In genomic region chr17:31524926-31525800, GRCh38 we compare ENCODE assay signal across 1 cellular context.
TF ChIP-seq lines count a peak whose summit lies in the region.

No MANE protein-coding gene starts in this region.

TF ChIP-seq in HepG2, 621 proteins besides CTCF, POLR2A, EP300 and RAD21 (continued from another document):
- TF ChIP-seq ZNF318 (CRISPR knock-in tag; IDR thresholded peaks at IDR 0.05) (no peak), ZSCAN30 (CRISPR knock-in tag; IDR thresholded peaks at IDR 0.05) (no peak), ZNF251 (CRISPR knock-in tag; IDR thresholded peaks at IDR 0.05) (no peak), ZSCAN20 (CRISPR knock-in tag; IDR thresholded peaks at IDR 0.05; ENCODE audit: borderline replicate concordance) (no peak), ZSCAN31 (CRISPR knock-in tag; IDR thresholded peaks at IDR 0.05; ENCODE audit: low read depth) (0 out of 2 replicates have a peak, but pooled peaks have one; percentile 28), PRPF4 (IDR thresholded peaks at IDR 0.05; ENCODE audit: low read depth, low read length, poor library complexity, severe bottlenecking) (no peak), SUZ12 (IDR thresholded peaks at IDR 0.05; ENCODE audit: low read depth, low read length) (no peak), ZNF317 (CRISPR knock-in tag; IDR thresholded peaks at IDR 0.05) (no peak), JDP2 (CRISPR knock-in tag; IDR thresholded peaks at IDR 0.05; ENCODE audit: borderline replicate concordance) (no peak), ZBTB33 (CRISPR knock-in tag; IDR thresholded peaks at IDR 0.05) (0 out of 2 replicates have a peak, but pooled peaks have one; percentile 11), BHLHE40 (IDR thresholded peaks at IDR 0.05; ENCODE audit: low read length) (0 out of 2 replicates have a peak, but pooled peaks have one; percentile 32), BCL6 (CRISPR knock-in tag; IDR thresholded peaks at IDR 0.05) (no peak), ZNF580 (CRISPR knock-in tag; IDR thresholded peaks at IDR 0.05; ENCODE audit: borderline replicate concordance, low read depth) (0 out of 2 replicates have a peak, but pooled peaks have one; percentile 37), CCAR2 (optimal IDR thresholded peaks at IDR 0.05; ENCODE audit: low read depth, low read length) (no peak)
